Comparison of ENCODE assay signal across 13 cellular contexts in the genomic region with DNA sequence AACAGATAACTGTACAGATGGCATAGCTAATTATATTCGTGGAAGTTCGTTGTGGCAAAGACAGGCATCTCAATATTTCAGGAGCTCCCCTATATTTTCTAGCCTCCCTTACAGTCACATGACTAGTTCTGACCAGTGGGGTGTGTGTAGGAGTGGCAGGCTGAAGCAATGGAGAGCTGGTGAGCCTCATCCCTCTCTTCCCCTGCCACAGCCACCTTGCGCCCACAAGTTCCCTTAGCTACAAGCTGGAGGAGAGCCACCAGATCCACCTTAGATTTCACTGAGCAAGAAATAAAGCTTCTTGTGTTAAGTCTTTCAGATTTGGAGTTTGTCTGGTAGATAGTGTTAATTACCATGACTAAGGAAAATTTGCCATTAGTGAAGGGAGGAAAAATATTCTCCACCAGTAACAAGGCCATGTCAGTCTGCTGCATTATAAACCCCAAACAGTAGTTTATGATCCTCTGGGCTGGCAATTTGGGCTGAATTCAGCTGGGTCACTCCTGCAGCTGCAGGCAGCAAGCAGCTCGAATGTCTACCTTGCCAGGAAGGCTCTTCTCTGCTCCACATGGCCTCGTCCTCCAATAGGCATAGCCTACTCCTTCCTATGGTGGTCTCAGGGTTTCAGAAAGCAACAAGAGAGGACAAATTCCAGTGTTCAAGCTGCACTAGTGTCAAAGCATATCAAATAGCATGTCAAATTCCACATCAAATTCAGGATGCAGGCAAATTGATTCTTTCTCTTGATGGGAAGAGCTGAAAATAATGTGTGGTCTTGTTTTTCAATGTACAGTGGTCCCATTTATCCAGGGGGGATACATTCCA. TPM values are rescaled to one million over a fixed set of nuclear protein-coding genes. Genes with fewer than 3 reads are reported as not detected.
DNase-seq lines count a peak whose midpoint lies in the region; ATAC-seq and TF ChIP-seq lines count a peak whose summit lies in the region.
"Had no signal": no experiment of that assay in that cellular context is flagged by ENCODE, and none has a peak within 500 bp of the region (broad histone marks: within the 10 kb centered on the region; RNA-seq: fewer than 3 reads in every experiment).

No MANE protein-coding gene starts in this region.

- H3K79me2 ChIP-seq in parathyroid adenoma = no peaks in the 10 kb centered on the region

- ATAC-seq in left lung (no peak), HG03342 (IDR thresholded peaks at IDR 0.05; ENCODE audit: unreplicated experiment) (no peak), HG02884 (IDR thresholded peaks at IDR 0.05; ENCODE audit: unreplicated experiment) (no peak)
- ATAC-seq: lower lobe of right lung had no signal

- peaks cover 12% of the 10 kb centered on the region for H3K36me3 Mint-ChIP-seq in brain

- intact Hi-C loops in left lung (cut with DNase I) = no loop called here

- no peak overlapping the region for H3K9ac ChIP-seq in parathyroid adenoma

- H3K27ac Mint-ChIP-seq in brain = peak overlapping the region in 4 of 5 experiments; percentile 13 to 98 (median 76)

- H3K9me3 ChIP-seq in parathyroid adenoma (ENCODE audit: control insufficient read depth, low read length) = no peaks in the 10 kb centered on the region
- no peaks in the 10 kb centered on the region for H3K9me3 ChIP-seq in left lung
- H3K9me3 ChIP-seq: lower lobe of right lung had no signal

- H3K27ac ChIP-seq in parathyroid adenoma = no peak overlapping the region
- no peak overlapping the region for H3K27ac ChIP-seq in left lung
- H3K27ac ChIP-seq: coronary artery, lower lobe of right lung had no signal

- H3K4me3 ChIP-seq in parathyroid adenoma (ENCODE audit: low read depth, low read length) = no peak overlapping the region
- no peak overlapping the region for H3K4me3 ChIP-seq in left lung
- H3K4me3 ChIP-seq: coronary artery, lower lobe of right lung had no signal

- peak; percentile 49 for DNase-seq in NCI-H2107 treated with DMSO at 0.1 percent for 48 hours (lab: John Stamatoyannopoulos, UW; ENCODE audit: unreplicated experiment)
- no peak for DNase-seq in NCI-H2107 (lab: John Stamatoyannopoulos, UW)
- DNase-seq in NCI-H2171 (lab: John Stamatoyannopoulos, UW) = peak; percentile 81
- DNase-seq in left lung = no peak
- DNase-seq: activated effector memory CD4-positive, alpha-beta T cell treated with Interleukin-2 at 50 U/mL for 16 hours; lower lobe of right lung; NCI-H1092; trophoblast cell had no signal

- peaks cover 10% of the 10 kb centered on the region for H3K4me1 ChIP-seq in parathyroid adenoma
- no peaks in the 10 kb centered on the region for H3K4me1 ChIP-seq in left lung
- H3K4me1 ChIP-seq: lower lobe of right lung had no signal

- H3K36me3 ChIP-seq in parathyroid adenoma (ENCODE audit: control insufficient read depth, insufficient read depth, low read length) = no peaks in the 10 kb centered on the region
- H3K36me3 ChIP-seq in left lung = peaks cover 0 to 33% of the 10 kb centered on the region in 2 donors

- H3K27me3 Mint-ChIP-seq in brain = peaks cover 3% of the 10 kb centered on the region

- peaks cover 21% of the 10 kb centered on the region for H3K4me1 Mint-ChIP-seq in brain

- TF ChIP-seq CTCF in brain (conservative IDR thresholded peaks at IDR 0.05) (no peak), parathyroid adenoma (IDR thresholded peaks at IDR 0.05) (no peak), left lung (IDR thresholded peaks at IDR 0.05) (no peak)

- H3K4me2 ChIP-seq in parathyroid adenoma (ENCODE audit: low read length) = no peak overlapping the region

- H3K9me3 Mint-ChIP-seq in brain = peaks cover 0 to 14% (median 3%) of the 10 kb centered on the region in 5 experiments

- H3K27me3 ChIP-seq in parathyroid adenoma (ENCODE audit: control insufficient read depth, insufficient read depth, low read length) = no peaks in the 10 kb centered on the region
- H3K27me3 ChIP-seq in left lung = no peaks in the 10 kb centered on the region

- H3K4me3 Mint-ChIP-seq in brain = peak overlapping the region in 3 of 5 experiments; percentile 30 to 53 (median 39)

- H2AFZ ChIP-seq in parathyroid adenoma = peak overlapping the region; percentile 76

RNA-seq across cellular contexts. Expression of gene RBCK1, which starts 7.4 kb away (rescaled TPM):
- polyA plus RNA-seq in brain (ENCODE audit: insufficient read depth, low read depth, low replicate concordance) = 63.0 TPM
- total RNA-seq in left lung = 10 to 100 TPM; 97.9 to 99.8 TPM

RNA-seq across cellular contexts. Expression of gene TRIB3, which starts 20.1 kb away (rescaled TPM):
- polyA plus RNA-seq in brain (ENCODE audit: insufficient read depth, low read depth, low replicate concordance) = 28.7 TPM
- 10 to 100 TPM; 19.0 to 28.4 TPM for total RNA-seq in left lung

RNA-seq across cellular contexts. Expression of gene NRSN2, which starts 53.8 kb away (rescaled TPM):
- 185 TPM for polyA plus RNA-seq in brain (ENCODE audit: insufficient read depth, low read depth, low replicate concordance)
- 10 to 100 TPM; 34.4 to 38.8 TPM for total RNA-seq in left lung

Comparison
In these comparisons a context has a peak if more than half of its experiments do, and no peak if none do; other contexts are left out.
1. DNase-seq: peak in NCI-H2107 treated with DMSO at 0.1 percent for 48 hours (single experiment) and NCI-H2171 (single experiment); none in NCI-H2107 (single experiment) and left lung (0 of 2).